8 cellular contexts compared by ENCODE assay signal in the genomic region with DNA sequence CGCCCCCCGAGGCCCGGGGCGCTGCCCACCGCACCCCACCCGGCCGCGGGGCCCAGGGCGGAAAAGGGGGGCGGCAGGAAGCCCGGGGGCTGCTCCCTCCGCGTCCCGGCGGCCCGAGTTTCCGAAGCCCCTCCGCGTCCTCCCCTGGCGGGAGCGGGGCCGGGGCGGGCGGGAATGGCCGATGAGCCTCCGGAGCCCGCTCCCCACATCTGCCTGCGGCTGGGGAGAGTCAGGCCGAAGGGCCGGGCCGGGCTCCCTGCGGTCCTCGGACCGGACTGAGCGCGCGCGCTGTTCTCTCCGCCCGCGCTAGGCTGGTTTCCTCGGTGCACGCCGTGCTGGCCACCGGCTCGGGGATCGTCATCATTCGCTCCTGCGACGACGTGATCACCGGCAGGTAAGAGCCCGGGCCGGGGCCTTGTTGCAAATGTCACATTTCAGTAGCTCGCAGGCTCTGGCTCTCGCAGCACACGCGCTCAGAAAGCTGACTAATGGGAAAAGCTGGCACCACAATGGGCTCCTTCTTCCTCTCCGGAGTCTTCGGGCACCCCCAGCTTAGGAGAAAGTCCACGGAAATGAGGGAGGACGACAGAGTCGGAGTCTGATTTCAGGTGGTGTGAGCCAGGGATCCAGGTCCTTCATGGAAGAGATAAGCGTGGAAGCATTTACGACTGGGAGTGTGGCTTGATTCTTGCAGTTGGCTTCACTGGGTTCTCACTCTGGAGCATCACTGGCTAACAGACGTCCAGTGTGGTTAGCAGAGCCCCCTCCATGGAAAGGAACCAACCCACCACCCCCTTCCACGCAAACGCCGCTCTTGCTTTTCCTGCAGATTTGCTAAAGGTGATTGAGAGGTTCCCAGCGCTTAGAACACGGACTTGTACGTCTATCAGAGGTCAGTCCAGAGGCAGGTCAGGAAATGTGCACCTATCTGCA. TPM values are rescaled to one million over a fixed set of nuclear protein-coding genes. Genes with fewer than 3 reads are reported as not detected.
DNase-seq lines count a peak whose midpoint lies in the region; ATAC-seq and TF ChIP-seq lines count a peak whose summit lies in the region.

No MANE protein-coding gene starts in this region.

- H3K36me3 ChIP-seq in colonic mucosa (no peaks in the 10 kb centered on the region), liver (ENCODE audit: control insufficient read depth in 4 of 4, insufficient read depth in 3 of 4, low read depth in 1 of 4, low read length in 3 of 4) (no peaks in the 10 kb centered on the region)

- peak overlapping the region; percentile 70 for H3K27ac Mint-ChIP-seq in activated CD4-positive, alpha-beta T cell treated with anti-CD3 and anti-CD28 coated beads for 36 hours
- peak overlapping the region; percentile 84 for H3K27ac Mint-ChIP-seq in T-helper 1 cell treated with Interleukin-12 subunit alpha and Interleukin-12 subunit beta and Interleukin-4 antibody, amounts not matched to agents 30 μg/mL and 1 μg/mL, for 36 hours

- H3K9ac ChIP-seq in colonic mucosa (ENCODE audit: low read depth in 2 of 2, low read length in 2 of 2): peak overlapping the region; percentile 57 to 79
- H3K9ac ChIP-seq in liver (ENCODE audit: low read depth in 1 of 2, low read length in 2 of 2): peak overlapping the region in 1 of 2 donors; percentile 4

- H3K27ac ChIP-seq in colonic mucosa (peak overlapping the region; percentile 88), liver (ENCODE audit: low read depth in 1 of 2, low read length in 2 of 2) (peak overlapping the region in 1 of 2 donors; percentile 25)

- intact Hi-C loops in activated CD4-positive, alpha-beta T cell treated with anti-CD3 and anti-CD28 coated beads for 36 hours (cut with DNase I, micrococcal nuclease): loop anchor here (1.0 to 5.0 kb wide), 6 partner anchors 18 to 264 kb away; a partner anchor contains a TSS
- intact Hi-C loops in colonic mucosa (cut with DNase I): no loop called here

- peaks cover 28% of the 10 kb centered on the region for H3K36me3 Mint-ChIP-seq in activated CD4-positive, alpha-beta T cell treated with anti-CD3 and anti-CD28 coated beads for 36 hours (ENCODE audit: low read depth)
- peaks cover 11% of the 10 kb centered on the region for H3K36me3 Mint-ChIP-seq in T-helper 1 cell treated with Interleukin-12 subunit alpha and Interleukin-12 subunit beta and Interleukin-4 antibody, amounts not matched to agents 30 μg/mL and 1 μg/mL, for 36 hours (ENCODE audit: low read depth)

- TF ChIP-seq CTCF in colonic mucosa (IDR thresholded peaks at IDR 0.05) (no peak), liver (IDR thresholded peaks at IDR 0.05; ENCODE audit: low read depth, low read length, missing input control) (no peak)

- no peak for TF ChIP-seq RAD21 in liver (IDR thresholded peaks at IDR 0.05)

- H3K9me3 ChIP-seq in colonic mucosa (no peaks in the 10 kb centered on the region), liver (ENCODE audit: control insufficient read depth in 4 of 4, low read length in 3 of 4) (no peaks in the 10 kb centered on the region)

- ATAC-seq in activated CD4-positive, alpha-beta T cell treated with anti-CD3 and anti-CD28 coated beads for 36 hours: peak; percentile 72
- peak; percentile 19 for ATAC-seq in HG03196 (IDR thresholded peaks at IDR 0.05; ENCODE audit: unreplicated experiment)

- H3K4me3 Mint-ChIP-seq in activated CD4-positive, alpha-beta T cell treated with anti-CD3 and anti-CD28 coated beads for 36 hours: peak overlapping the region; percentile 87
- peak overlapping the region; percentile 89 for H3K4me3 Mint-ChIP-seq in T-helper 1 cell treated with Interleukin-12 subunit alpha and Interleukin-12 subunit beta and Interleukin-4 antibody, amounts not matched to agents 30 μg/mL and 1 μg/mL, for 36 hours

- H3K27me3 Mint-ChIP-seq in activated CD4-positive, alpha-beta T cell treated with anti-CD3 and anti-CD28 coated beads for 36 hours: peaks cover 19% of the 10 kb centered on the region
- peaks cover 3% of the 10 kb centered on the region for H3K27me3 Mint-ChIP-seq in T-helper 1 cell treated with Interleukin-12 subunit alpha and Interleukin-12 subunit beta and Interleukin-4 antibody, amounts not matched to agents 30 μg/mL and 1 μg/mL, for 36 hours (ENCODE audit: low read depth)

- no peaks in the 10 kb centered on the region for H3K27me3 ChIP-seq in colonic mucosa
- H3K27me3 ChIP-seq in liver (ENCODE audit: control insufficient read depth in 4 of 4, insufficient read depth in 4 of 4, low read length in 3 of 4): no peaks in the 10 kb centered on the region

- POLR2A ChIA-PET in activated CD4-positive, alpha-beta T cell treated with anti-CD3 and anti-CD28 coated beads for 36 hours (lab: Charles Lee): interaction anchor here (0.7 kb wide), 1 partner anchor 11 kb away, joined by 5 read pairs; no protein-coding TSS in a partner anchor

- DNase-seq in activated CD4-positive, alpha-beta T cell treated with anti-CD3 and anti-CD28 coated beads for 36 hours: peak; percentile 87
- no peak for DNase-seq in activated CD4-positive, alpha-beta T cell treated with anti-CD3 and anti-CD28 coated beads for 1 hour
- DNase-seq in colonic mucosa (peak; percentile 50), NCI-H187 treated with DMSO at 0.1 percent for 48 hours (lab: John Stamatoyannopoulos, UW) (no peak)
- peak; percentile 36 for DNase-seq in stimulated activated CD4-positive, alpha-beta T cell treated with anti-CD3 and anti-CD28 coated beads, Interleukin-4, amount 100 ng/mL, for 24 hours

- 9% methylated on average over 72 of the region's 72 CpGs for WGBS in liver

- H3K4me1 ChIP-seq in colonic mucosa (no peaks in the 10 kb centered on the region), liver (ENCODE audit: control insufficient read depth in 4 of 4, insufficient read depth in 4 of 4, low read length in 3 of 4) (peaks cover 0 to 14% (median 7%) of the 10 kb centered on the region in 4 donors)

- no peaks in the 10 kb centered on the region for H3K9me3 Mint-ChIP-seq in activated CD4-positive, alpha-beta T cell treated with anti-CD3 and anti-CD28 coated beads for 36 hours (ENCODE audit: low read depth)
- H3K9me3 Mint-ChIP-seq in T-helper 1 cell treated with Interleukin-12 subunit alpha and Interleukin-12 subunit beta and Interleukin-4 antibody, amounts not matched to agents 30 μg/mL and 1 μg/mL, for 36 hours: no peaks in the 10 kb centered on the region

- peaks cover 11% of the 10 kb centered on the region for H3K4me1 Mint-ChIP-seq in activated CD4-positive, alpha-beta T cell treated with anti-CD3 and anti-CD28 coated beads for 36 hours
- H3K4me1 Mint-ChIP-seq in T-helper 1 cell treated with Interleukin-12 subunit alpha and Interleukin-12 subunit beta and Interleukin-4 antibody, amounts not matched to agents 30 μg/mL and 1 μg/mL, for 36 hours (ENCODE audit: low read depth): peaks cover 18% of the 10 kb centered on the region

- peak overlapping the region; percentile 73 for H3K4me3 ChIP-seq in colonic mucosa
- peak overlapping the region; percentile 44 to 91 (median 54) for H3K4me3 ChIP-seq in liver (ENCODE audit: low read depth in 1 of 3, low read length in 3 of 3)

- CTCF ChIA-PET in activated CD4-positive, alpha-beta T cell treated with anti-CD3 and anti-CD28 coated beads for 36 hours (lab: Charles Lee): interaction anchor here (0.7 to 0.9 kb wide), 3 partner anchors 18 to 321 kb away, joined by 3 read pairs; no protein-coding TSS in a partner anchor

TF ChIP-seq in liver, 16 proteins besides CTCF, POLR2A, EP300 and RAD21 (continues in another document):
- TF ChIP-seq TAF1 (conservative IDR thresholded peaks at IDR 0.05) (no peak), JUND (IDR thresholded peaks at IDR 0.05) (no peak), NR2F2 (IDR thresholded peaks at IDR 0.05) (no peak), FOXA2 (IDR thresholded peaks at IDR 0.05) (no peak), HNF4G (IDR thresholded peaks at IDR 0.05) (no peak), RXRA (IDR thresholded peaks at IDR 0.05) (no peak), GABPA (IDR thresholded peaks at IDR 0.05 in 1 of 2, conservative IDR thresholded peaks at IDR 0.05 in 1 of 2) (no peak)
- TF ChIP-seq, protein P1, sequence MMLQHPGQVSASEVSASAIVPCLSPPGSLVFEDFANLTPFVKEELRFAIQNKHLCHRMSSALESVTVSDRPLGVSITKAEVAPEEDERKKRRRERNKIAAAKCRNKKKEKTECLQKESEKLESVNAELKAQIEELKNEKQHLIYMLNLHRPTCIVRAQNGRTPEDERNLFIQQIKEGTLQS (IDR thresholded peaks at IDR 0.05): no peak
- TF ChIP-seq, protein P2, sequence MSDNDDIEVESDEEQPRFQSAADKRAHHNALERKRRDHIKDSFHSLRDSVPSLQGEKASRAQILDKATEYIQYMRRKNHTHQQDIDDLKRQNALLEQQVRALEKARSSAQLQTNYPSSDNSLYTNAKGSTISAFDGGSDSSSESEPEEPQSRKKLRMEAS (IDR thresholded peaks at IDR 0.05): no peak

RNA-seq across cellular contexts. Expression of a gene that starts 0.7 kb away (rescaled TPM):
- 10 to 100 TPM; 13.8 to 25.9 TPM for total RNA-seq in activated CD4-positive, alpha-beta T cell treated with anti-CD3 and anti-CD28 coated beads for 36 hours
- total RNA-seq in colonic mucosa (10 to 100 TPM; 27.0 to 28.8 TPM), liver (1 to 10 TPM; 1.3 to 1.7 TPM)
- 1 to 10 TPM in 1 of 2 donors, under 1 TPM in 1; 0.57 to 2.3 TPM for polyA plus RNA-seq in liver

RNA-seq across cellular contexts. Expression of a gene that starts 18.4 kb away (rescaled TPM):
- total RNA-seq in activated CD4-positive, alpha-beta T cell treated with anti-CD3 and anti-CD28 coated beads for 36 hours: 10 to 100 TPM; 57.6 to 73.2 TPM
- total RNA-seq in colonic mucosa (10 to 100 TPM; 74.9 to 77.5 TPM), liver (10 to 100 TPM; 10.6 to 18.2 TPM)
- 1 to 10 TPM; 5.1 to 5.4 TPM for polyA plus RNA-seq in liver

RNA-seq across cellular contexts. Expression of a gene that starts 19.0 kb away (rescaled TPM):
- total RNA-seq in activated CD4-positive, alpha-beta T cell treated with anti-CD3 and anti-CD28 coated beads for 36 hours: 10 to 100 TPM; 49.7 to 56.1 TPM
- total RNA-seq in colonic mucosa: 10 to 100 TPM; 12.9 to 31.9 TPM
- total RNA-seq in liver: 1 to 10 TPM; 6.5 to 7.0 TPM
- polyA plus RNA-seq in liver: 1 to 10 TPM; 2.8 to 5.3 TPM

RNA-seq across cellular contexts. Expression of a gene that starts 49.0 kb away (rescaled TPM):
- total RNA-seq in activated CD4-positive, alpha-beta T cell treated with anti-CD3 and anti-CD28 coated beads for 36 hours: 10 to 100 TPM; 59.5 to 64.0 TPM
- total RNA-seq in colonic mucosa (100 to 1,000 TPM in 1 of 2 donors, 10 to 100 TPM in 1; 89.3 to 103 TPM), liver (10 to 100 TPM; 32.1 to 45.9 TPM)
- polyA plus RNA-seq in liver: 10 to 100 TPM; 26.1 to 50.5 TPM

RNA-seq across cellular contexts. Expression of a gene that starts 49.1 kb away (rescaled TPM):
- total RNA-seq in activated CD4-positive, alpha-beta T cell treated with anti-CD3 and anti-CD28 coated beads for 36 hours: 10 to 100 TPM; 20.6 to 31.4 TPM
- 10 to 100 TPM; 13.0 to 22.5 TPM for total RNA-seq in colonic mucosa
- 10 to 100 TPM in 1 of 2 donors, 1 to 10 TPM in 1; 8.5 to 16.9 TPM for total RNA-seq in liver
- polyA plus RNA-seq in liver: 10 to 100 TPM; 13.9 to 17.5 TPM

Comparison
In these comparisons a context has a peak if more than half of its experiments do, and no peak if none do; other contexts are left out.
1. DNase-seq: peak in activated CD4-positive, alpha-beta T cell treated with anti-CD3 and anti-CD28 coated beads for 36 hours (single experiment), colonic mucosa (single experiment) and stimulated activated CD4-positive, alpha-beta T cell treated with anti-CD3 and anti-CD28 coated beads, Interleukin-4, amount 100 ng/mL, for 24 hours (single experiment); none in activated CD4-positive, alpha-beta T cell treated with anti-CD3 and anti-CD28 coated beads for 1 hour (single experiment) and NCI-H187 treated with DMSO at 0.1 percent for 48 hours (single experiment).
2. RNA of a gene that starts 0.7 kb away (total RNA-seq): 27.0 to 28.8 TPM in colonic mucosa and 13.8 to 25.9 TPM in activated CD4-positive, alpha-beta T cell treated with anti-CD3 and anti-CD28 coated beads for 36 hours; 1.3 to 1.7 TPM in liver; every median in the first group is over 4 times any median in the second.